ENCODE assay signal across 8 cellular contexts in genomic region chr7:134632937-134633540, GRCh38. TPM values are rescaled to one million over a fixed set of nuclear protein-coding genes. Genes with fewer than 3 reads are reported as not detected.
DNase-seq lines count a peak whose midpoint lies in the region; ATAC-seq and TF ChIP-seq lines count a peak whose summit lies in the region.

No MANE protein-coding gene starts in this region.

- intact Hi-C loops in activated T-helper 2 cell treated with anti-CD3 and anti-CD28 coated beads, Interferon-gamma antibody, Interleukin-2, Interleukin-4, amounts not matched to agents 10 μg/mL and 5 μg/mL and 100 μg/mL, durations not matched to agents 14 hours and 24 hours and 36 hours (cut with micrococcal nuclease), result loop anchor here (1.0 to 5.0 kb wide), 2 partner anchors 321 to 514 kb away; partner anchors contain the start of gene TMEM140

- H3K27ac Mint-ChIP-seq in effector memory CD8-positive, alpha-beta T cell, result no peak overlapping the region
- no peak overlapping the region for H3K27ac Mint-ChIP-seq in natural killer cell treated with Interleukin-12 subunit alpha and Interleukin-12 subunit beta and Interleukin-15 and Interleukin-18, amount 100 ng/mL, for 72 hours
- H3K27ac Mint-ChIP-seq in activated T-helper 2 cell treated with anti-CD3 and anti-CD28 coated beads, Interferon-gamma antibody, Interleukin-2, Interleukin-4, amounts not matched to agents 10 μg/mL and 5 μg/mL and 100 μg/mL, durations not matched to agents 14 hours and 24 hours and 36 hours, result no peak overlapping the region

- no peaks in the 10 kb centered on the region for H3K27me3 ChIP-seq in HL-60 (ENCODE audit: insufficient read depth, poor library complexity, severe bottlenecking)

- H3K27me3 Mint-ChIP-seq in effector memory CD8-positive, alpha-beta T cell, result peaks cover 24 to 33% of the 10 kb centered on the region in 2 donors
- H3K27me3 Mint-ChIP-seq in natural killer cell treated with Interleukin-12 subunit alpha and Interleukin-12 subunit beta and Interleukin-15 and Interleukin-18, amount 100 ng/mL, for 72 hours, result peaks cover 18 to 32% of the 10 kb centered on the region in 2 donors
- peaks cover 8% of the 10 kb centered on the region for H3K27me3 Mint-ChIP-seq in activated T-helper 2 cell treated with anti-CD3 and anti-CD28 coated beads, Interferon-gamma antibody, Interleukin-2, Interleukin-4, amounts not matched to agents 10 μg/mL and 5 μg/mL and 100 μg/mL, durations not matched to agents 14 hours and 24 hours and 36 hours (ENCODE audit: low read depth)

- peak; percentile 28 for TF ChIP-seq CTCF in HL-60 (IDR thresholded peaks at IDR 0.05; ENCODE audit: insufficient read depth, low read length)

- in situ Hi-C loops in ACHN (cut with HindIII; ENCODE audit: low pct_ligation_motif_present, low pct_unique_long_range_greater_than_20kb, low sequenced_read_pairs), result no loop called here

- H3K36me3 Mint-ChIP-seq in effector memory CD8-positive, alpha-beta T cell (ENCODE audit: insufficient read depth), result peaks cover 3% of the 10 kb centered on the region
- H3K36me3 Mint-ChIP-seq in natural killer cell treated with Interleukin-12 subunit alpha and Interleukin-12 subunit beta and Interleukin-15 and Interleukin-18, amount 100 ng/mL, for 72 hours, result peaks cover 6% of the 10 kb centered on the region
- H3K36me3 Mint-ChIP-seq in activated T-helper 2 cell treated with anti-CD3 and anti-CD28 coated beads, Interferon-gamma antibody, Interleukin-2, Interleukin-4, amounts not matched to agents 10 μg/mL and 5 μg/mL and 100 μg/mL, durations not matched to agents 14 hours and 24 hours and 36 hours (ENCODE audit: low read depth), result no peaks in the 10 kb centered on the region

- no peak overlapping the region for H3K4me3 Mint-ChIP-seq in effector memory CD8-positive, alpha-beta T cell
- no peak overlapping the region for H3K4me3 Mint-ChIP-seq in natural killer cell treated with Interleukin-12 subunit alpha and Interleukin-12 subunit beta and Interleukin-15 and Interleukin-18, amount 100 ng/mL, for 72 hours
- no peak overlapping the region for H3K4me3 Mint-ChIP-seq in activated T-helper 2 cell treated with anti-CD3 and anti-CD28 coated beads, Interferon-gamma antibody, Interleukin-2, Interleukin-4, amounts not matched to agents 10 μg/mL and 5 μg/mL and 100 μg/mL, durations not matched to agents 14 hours and 24 hours and 36 hours (ENCODE audit: low read depth)

- peak; percentile 95 for ATAC-seq in SK-N-SH treated with all-trans-retinoic acid at 6 μM for 48 hours
- ATAC-seq in effector memory CD8-positive, alpha-beta T cell (replicated peaks), result peak; percentile 92
- peak; percentile 66 to 71 for ATAC-seq in natural killer cell treated with Interleukin-12 subunit alpha and Interleukin-12 subunit beta and Interleukin-15 and Interleukin-18, amount 100 ng/mL, for 72 hours

- no peak overlapping the region for H3K4me3 ChIP-seq in HL-60 (replicated peaks; ENCODE audit: insufficient read depth, low read length)

- DNase-seq in ACHN (peak; percentile 75), DMS53 (lab: John Stamatoyannopoulos, UW) (peak; percentile 86), HL-60 (ENCODE audit: low read depth in 1 of 2, low spot score in 1 of 2) (no peak), UCSD-AML1 (lab: John Stamatoyannopoulos, UW; ENCODE audit: unreplicated experiment) (no peak)
- peak; percentile 40 to 60 (median 44) for DNase-seq in effector memory CD8-positive, alpha-beta T cell
- DNase-seq in natural killer cell treated with Interleukin-12 subunit alpha and Interleukin-12 subunit beta and Interleukin-15 and Interleukin-18, amount 100 ng/mL, for 72 hours (ENCODE audit: low spot score), result no peak
- DNase-seq in activated T-helper 2 cell treated with anti-CD3 and anti-CD28 coated beads, Interferon-gamma antibody, Interleukin-2, Interleukin-4, amounts not matched to agents 10 μg/mL and 5 μg/mL and 100 μg/mL, durations not matched to agents 14 hours and 24 hours and 36 hours (ENCODE audit: low spot score), result no peak

- peaks cover 9 to 20% of the 10 kb centered on the region in 2 donors for H3K4me1 Mint-ChIP-seq in effector memory CD8-positive, alpha-beta T cell (ENCODE audit: low read depth in 2 of 2)
- peaks cover 32% of the 10 kb centered on the region in 2 donors for H3K4me1 Mint-ChIP-seq in natural killer cell treated with Interleukin-12 subunit alpha and Interleukin-12 subunit beta and Interleukin-15 and Interleukin-18, amount 100 ng/mL, for 72 hours (ENCODE audit: low read depth in 2 of 2)
- H3K4me1 Mint-ChIP-seq in activated T-helper 2 cell treated with anti-CD3 and anti-CD28 coated beads, Interferon-gamma antibody, Interleukin-2, Interleukin-4, amounts not matched to agents 10 μg/mL and 5 μg/mL and 100 μg/mL, durations not matched to agents 14 hours and 24 hours and 36 hours (ENCODE audit: low read depth), result peaks cover 25% of the 10 kb centered on the region

- H3K27ac ChIP-seq in HL-60 (replicated peaks), result no peak overlapping the region

- no peaks in the 10 kb centered on the region for H3K9me3 Mint-ChIP-seq in effector memory CD8-positive, alpha-beta T cell
- H3K9me3 Mint-ChIP-seq in natural killer cell treated with Interleukin-12 subunit alpha and Interleukin-12 subunit beta and Interleukin-15 and Interleukin-18, amount 100 ng/mL, for 72 hours, result no peaks in the 10 kb centered on the region
- peaks cover 5% of the 10 kb centered on the region for H3K9me3 Mint-ChIP-seq in activated T-helper 2 cell treated with anti-CD3 and anti-CD28 coated beads, Interferon-gamma antibody, Interleukin-2, Interleukin-4, amounts not matched to agents 10 μg/mL and 5 μg/mL and 100 μg/mL, durations not matched to agents 14 hours and 24 hours and 36 hours

TF ChIP-seq in SK-N-SH treated with all-trans-retinoic acid at 6 μM for 48 hours, 23 proteins besides CTCF, POLR2A, EP300 and RAD21 (continues in another document):
- TF ChIP-seq TSHZ2 (CRISPR knock-in tag; IDR thresholded peaks at IDR 0.05) (no peak), ZC3H10 (CRISPR knock-in tag; IDR thresholded peaks at IDR 0.05) (no peak), TCF4 (CRISPR knock-in tag; IDR thresholded peaks at IDR 0.05; ENCODE audit: borderline replicate concordance) (no peak), ZFP3 (CRISPR knock-in tag; IDR thresholded peaks at IDR 0.05) (no peak), BACH2 (CRISPR knock-in tag; IDR thresholded peaks at IDR 0.05; ENCODE audit: borderline replicate concordance) (no peak), PPARA (CRISPR knock-in tag; IDR thresholded peaks at IDR 0.05; ENCODE audit: borderline replicate concordance) (no peak), ZNF70 (CRISPR knock-in tag; IDR thresholded peaks at IDR 0.05) (no peak), SNAI2 (CRISPR knock-in tag; IDR thresholded peaks at IDR 0.05) (no peak), OSR1 (CRISPR knock-in tag; IDR thresholded peaks at IDR 0.05) (no peak), ESRRG (CRISPR knock-in tag; IDR thresholded peaks at IDR 0.05) (no peak), POU6F1 (CRISPR knock-in tag; IDR thresholded peaks at IDR 0.05; ENCODE audit: borderline replicate concordance, low read depth) (no peak)

RNA-seq across cellular contexts. Expression of gene BPGM, which starts 13.6 kb away (rescaled TPM):
- 10 to 100 TPM; 30.2 to 68.1 TPM for total RNA-seq in natural killer cell treated with Interleukin-12 subunit alpha and Interleukin-12 subunit beta and Interleukin-15 and Interleukin-18, amount 100 ng/mL, for 72 hours
- 28.0 and 29.2 TPM in 2 replicates for total RNA-seq in activated T-helper 2 cell treated with anti-CD3 and anti-CD28 coated beads, Interferon-gamma antibody, Interleukin-2, Interleukin-4, amounts not matched to agents 10 μg/mL and 5 μg/mL and 100 μg/mL, durations not matched to agents 14 hours and 24 hours and 36 hours

Comparison
In these comparisons a context has a peak if more than half of its experiments do, and no peak if none do; other contexts are left out.
1. DNase-seq: peak in ACHN (single experiment), DMS53 (single experiment) and effector memory CD8-positive, alpha-beta T cell (3 of 3); none in HL-60 (0 of 2), natural killer cell treated with Interleukin-12 subunit alpha and Interleukin-12 subunit beta and Interleukin-15 and Interleukin-18, amount 100 ng/mL, for 72 hours (single experiment), UCSD-AML1 (single experiment) and activated T-helper 2 cell treated with anti-CD3 and anti-CD28 coated beads, Interferon-gamma antibody, Interleukin-2, Interleukin-4, amounts not matched to agents 10 μg/mL and 5 μg/mL and 100 μg/mL, durations not matched to agents 14 hours and 24 hours and 36 hours (single experiment).
2. Peak in every context shown above with its lines, with median percentiles within 50 percentile points of each other: ATAC-seq.